ENCODE assay signal across 8 cellular contexts in the genomic region with DNA sequence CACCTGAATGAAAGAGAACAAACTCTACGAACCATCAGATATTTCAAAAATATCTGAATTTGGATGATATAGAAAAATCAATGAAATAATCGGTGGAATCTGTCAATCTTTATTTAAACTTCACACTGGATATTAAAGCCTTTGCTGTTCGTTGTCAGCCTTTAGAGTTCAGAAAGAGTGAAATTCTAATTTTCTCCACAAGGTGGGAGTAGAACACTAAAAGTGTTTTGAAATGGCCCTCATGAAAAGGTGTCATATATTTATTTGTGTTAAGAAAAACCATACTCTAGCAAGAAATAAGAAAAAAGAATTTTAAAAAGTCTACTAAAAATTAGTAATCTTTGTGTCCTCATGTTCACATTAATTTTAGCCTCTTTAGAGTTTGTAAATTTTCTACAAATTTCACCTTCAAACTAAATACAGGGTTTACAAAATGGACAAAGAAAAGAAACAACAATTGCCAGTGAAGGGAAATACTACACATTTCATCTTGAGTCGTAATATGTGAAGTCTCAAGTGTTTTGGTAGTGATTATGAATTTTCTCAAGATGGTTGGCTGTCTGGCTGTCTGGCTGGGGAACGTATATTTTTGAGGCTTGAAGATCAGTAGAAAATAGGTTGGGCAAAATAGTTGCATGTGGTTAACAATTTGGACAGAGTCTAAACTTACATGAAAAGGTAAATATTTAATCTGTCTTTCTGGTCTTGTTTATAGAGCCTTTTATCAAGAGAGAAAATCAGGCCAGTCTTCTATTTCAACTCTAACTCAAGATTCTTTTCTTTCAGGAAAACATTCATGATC. TPM values are rescaled to one million over a fixed set of nuclear protein-coding genes. Genes with fewer than 3 reads are reported as not detected.
DNase-seq lines count a peak whose midpoint lies in the region; ATAC-seq, FAIRE-seq and TF ChIP-seq lines count a peak whose summit lies in the region.

No MANE protein-coding gene starts in this region.

- TF ChIP-seq CTCF in brain (conservative IDR thresholded peaks at IDR 0.05), result peak; percentile 85 to 94
- peak; percentile 63 for TF ChIP-seq CTCF in HepG2 (CRISPR knock-in tag; IDR thresholded peaks at IDR 0.05)
- no peak for TF ChIP-seq CTCF in WERI-Rb-1 (IDR thresholded peaks at IDR 0.05; ENCODE audit: low read depth, low read length)

- H3K27ac Mint-ChIP-seq in brain, result peak overlapping the region; percentile 10 to 91 (median 57)

- CTCF ChIA-PET in HepG2 (lab: Yijun Ruan, JAX; ENCODE audit: low intra/inter-chr PET ratio, low total read pairs), result no interaction called here

- ATAC-seq in GM18511 (IDR thresholded peaks at IDR 0.05; ENCODE audit: unreplicated experiment) (peak; percentile 83), HG03135 (IDR thresholded peaks at IDR 0.05; ENCODE audit: unreplicated experiment) (peak; percentile 64), HepG2 (peak; percentile 69)

- H3K4me3 ChIP-seq in HepG2 (replicated peaks in 1 of 3; ENCODE audit: insufficient read depth in 1 of 3, low read depth in 2 of 3, low read length in 3 of 3), result no peak overlapping the region; a peak in 1 of 6 replicates
- H3K4me3 ChIP-seq in WERI-Rb-1 (ENCODE audit: low read depth, low read length), result no peak overlapping the region

- no peak for TF ChIP-seq RAD21 in HepG2 (CRISPR knock-in tag; IDR thresholded peaks at IDR 0.05)

- no peaks in the 10 kb centered on the region for H3K27me3 Mint-ChIP-seq in brain

- peak overlapping the region in 2 of 5 experiments; percentile 20 to 52 for H3K4me3 Mint-ChIP-seq in brain

- H4K20me1 ChIP-seq in HepG2 (ENCODE audit: insufficient read depth, low read length), result no peaks in the 10 kb centered on the region

- no peaks in the 10 kb centered on the region for H3K27me3 ChIP-seq in HepG2 (ENCODE audit: control insufficient read depth in 1 of 2, insufficient read depth in 2 of 2, low read length in 2 of 2)
- H3K27me3 ChIP-seq in WERI-Rb-1 (ENCODE audit: insufficient read depth, low read depth, severe bottlenecking), result no peaks in the 10 kb centered on the region

- TF ChIP-seq POLR2A in HepG2 (IDR thresholded peaks at IDR 0.05; ENCODE audit: insufficient read depth in 1 of 2, low read depth in 2 of 2, low read length in 2 of 2), result no peak

- no peak overlapping the region for H3K9ac ChIP-seq in HepG2 (ENCODE audit: insufficient read depth, low read depth, low read length)

- H3K9me3 ChIP-seq in HepG2 (ENCODE audit: low read length), result no peaks in the 10 kb centered on the region
- H3K9me3 ChIP-seq in WERI-Rb-1 (ENCODE audit: severe bottlenecking), result no peaks in the 10 kb centered on the region

- no TSS peak for BruUV-seq in HepG2 (replicated peaks; lab: Mats Ljungman, UMichigan)

- H3K36me3 Mint-ChIP-seq in brain, result peaks cover 4% of the 10 kb centered on the region

- in situ Hi-C loops in HepG2 (cut with HindIII; ENCODE audit: extremely low pct_ligation_motif_present, low pct_unique_long_range_greater_than_20kb), result loop anchor here (25.0 kb wide), 1 partner anchor 1474 kb away; no protein-coding TSS in a partner anchor

- peak overlapping the region; percentile 47 for H3K4me2 ChIP-seq in HepG2 (ENCODE audit: low read depth, low read length)

- H3K27ac ChIP-seq in HepG2 (ENCODE audit: extremely low read length, insufficient read depth, low read length), result no peak overlapping the region
- no peak overlapping the region for H3K27ac ChIP-seq in WERI-Rb-1

- peaks cover 18% of the 10 kb centered on the region for H3K4me1 ChIP-seq in HepG2 (ENCODE audit: insufficient read depth, low read length)

- H3K36me3 ChIP-seq in HepG2 (replicated peaks in 1 of 2; ENCODE audit: control insufficient read depth in 1 of 2, insufficient read depth in 2 of 2, low read length in 2 of 2), result no peaks in the 10 kb centered on the region
- no peaks in the 10 kb centered on the region for H3K36me3 ChIP-seq in WERI-Rb-1

- WGBS in HepG2 (ENCODE audit: low lambda C conversion rate), result 1% methylated on average over 5 of the region's 5 CpGs

- DNase-seq in Ammon's horn (ENCODE audit: low spot score) (peak; percentile 49), NCI-H2196 (lab: John Stamatoyannopoulos, UW; ENCODE audit: unreplicated experiment) (peak; percentile 76), HepG2 (ENCODE audit: low spot score) (peak; percentile 32), WERI-Rb-1 (no peak), activated T-cell treated with anti-CD3 and anti-CD28 coated beads for 4 hours (no peak)

- intact Hi-C loops in HepG2 (cut with micrococcal nuclease; ENCODE audit: unreplicated experiment), result loop anchor here (5.0 kb wide), 1 partner anchor 194 kb away; no protein-coding TSS in a partner anchor

- FAIRE-seq in HepG2 (lab: Jason Lieb, UNC), result no peak

- POLR2A ChIA-PET in HepG2 (lab: Yijun Ruan, JAX), result interaction anchor here (0.9 kb wide), 1 partner anchor 10 kb away, joined by 3 read pairs; no protein-coding TSS in a partner anchor

- peaks cover 37% of the 10 kb centered on the region for H3K4me1 Mint-ChIP-seq in brain

- no peak overlapping the region for H2AFZ ChIP-seq in HepG2 (ENCODE audit: low read length)

- TF ChIP-seq EP300 in HepG2 (IDR thresholded peaks at IDR 0.05; ENCODE audit: low read depth in 2 of 2, low read length in 2 of 2) (no peak), HepG2 (CRISPR knock-in tag; IDR thresholded peaks at IDR 0.05; ENCODE audit: borderline replicate concordance) (no peak)

- H3K9me3 Mint-ChIP-seq in brain, result peaks cover 2 to 18% (median 6%) of the 10 kb centered on the region in 5 experiments

- no peaks in the 10 kb centered on the region for H3K79me2 ChIP-seq in HepG2 (ENCODE audit: insufficient read depth, low read length)

TF ChIP-seq in HepG2, 621 proteins besides CTCF, POLR2A, EP300 and RAD21:
- TF ChIP-seq STAG1 (CRISPR knock-in tag; IDR thresholded peaks at IDR 0.05) (peak; percentile 68), DNMT1 (CRISPR knock-in tag; IDR thresholded peaks at IDR 0.05) (no peak), ZNF44 (CRISPR knock-in tag; IDR thresholded peaks at IDR 0.05) (no peak), SMC3 (IDR thresholded peaks at IDR 0.05; ENCODE audit: low read length) (peak; percentile 31; the same call in 1 of the 2 replicates)

RNA-seq across cellular contexts. Expression of a gene that starts 43.7 kb away (rescaled TPM):
- 13.5 TPM for polyA plus RNA-seq in brain (ENCODE audit: insufficient read depth, low read depth, low replicate concordance)
- 10.8 and 16.4 TPM in 2 replicates for total RNA-seq in HepG2 (2016; rRNA removed; fragmentation: Illumina TruSeq; extraction: Trizol)
- total RNA-seq in HepG2 (2016; cell fraction: cytosol; rRNA removed; fragmentation: Illumina TruSeq; extraction: Trizol; ENCODE audit: low read depth), result 5.9 and 6.5 TPM in 2 replicates
- total RNA-seq in HepG2 (2016; cell fraction: insoluble cytoplasmic fraction; rRNA removed; fragmentation: Illumina TruSeq; extraction: Trizol), result 11.3 and 17.2 TPM in 2 replicates
- 10.2 and 12.4 TPM in 2 replicates for total RNA-seq in HepG2 (2016; cell fraction: membrane; rRNA removed; fragmentation: Illumina TruSeq; extraction: Trizol)
- 24.4 and 26.7 TPM in 2 replicates for total RNA-seq in HepG2 (2016; cell fraction: nucleus; rRNA removed; fragmentation: Illumina TruSeq; extraction: Trizol)
- 7.9 and 8.6 TPM in 2 replicates for polyA plus RNA-seq in HepG2 (2011; rRNA removed)
- polyA plus RNA-seq in HepG2 (2011; cell fraction: cytosol; rRNA removed), result 9.2 and 10.9 TPM in 2 replicates
- polyA plus RNA-seq in HepG2 (2011; cell fraction: nucleus; rRNA removed), result 2.9 and 3.2 TPM in 2 replicates
- 20.2 and 23.6 TPM in 2 replicates for polyA plus RNA-seq in HepG2 (2012)
- polyA plus RNA-seq in HepG2 (2016; cell fraction: cytosol; fragmentation: Illumina TruSeq; extraction: Trizol; ENCODE audit: low read depth), result 2.5 and 3.2 TPM in 2 replicates
- 12.3 and 12.5 TPM in 2 replicates for polyA plus RNA-seq in HepG2 (2016; cell fraction: insoluble cytoplasmic fraction; fragmentation: Illumina TruSeq; extraction: Trizol; ENCODE audit: low read depth)
- 5.3 and 5.6 TPM in 2 replicates for polyA plus RNA-seq in HepG2 (2016; cell fraction: membrane; fragmentation: Illumina TruSeq; extraction: Trizol; ENCODE audit: low read depth)
- 27.1 and 27.6 TPM in 2 replicates for polyA plus RNA-seq in HepG2 (2016; cell fraction: nucleus; fragmentation: Illumina TruSeq; extraction: Trizol; ENCODE audit: insufficient read depth, low read depth)
- 0.91 and 5.4 TPM in 2 replicates for polyA minus RNA-seq in HepG2 (2011; rRNA and poly(A)+ RNA removed; ENCODE audit: low replicate concordance)
- 8.0 and 11.0 TPM in 2 replicates for polyA minus RNA-seq in HepG2 (2011; cell fraction: cytosol; rRNA and poly(A)+ RNA removed)
- 13.5 and 16.9 TPM in 2 replicates for polyA minus RNA-seq in HepG2 (2011; cell fraction: nucleus; rRNA and poly(A)+ RNA removed)

RNA-seq across cellular contexts. Expression of a gene that starts 43.8 kb away (rescaled TPM):
- polyA plus RNA-seq in brain (ENCODE audit: insufficient read depth, low read depth, low replicate concordance) (7.6 TPM), HepG2 (2011; rRNA removed) (3.6 and 4.0 TPM in 2 replicates)
- total RNA-seq in HepG2 (2016; rRNA removed; fragmentation: Illumina TruSeq; extraction: Trizol), result 11.8 and 17.1 TPM in 2 replicates
- total RNA-seq in HepG2 (2016; cell fraction: cytosol; rRNA removed; fragmentation: Illumina TruSeq; extraction: Trizol; ENCODE audit: low read depth), result 2.3 and 3.3 TPM in 2 replicates
- 13.4 and 15.6 TPM in 2 replicates for total RNA-seq in HepG2 (2016; cell fraction: insoluble cytoplasmic fraction; rRNA removed; fragmentation: Illumina TruSeq; extraction: Trizol)
- total RNA-seq in HepG2 (2016; cell fraction: membrane; rRNA removed; fragmentation: Illumina TruSeq; extraction: Trizol), result 8.5 and 9.8 TPM in 2 replicates
- total RNA-seq in HepG2 (2016; cell fraction: nucleus; rRNA removed; fragmentation: Illumina TruSeq; extraction: Trizol), result 11.3 and 11.5 TPM in 2 replicates
- polyA plus RNA-seq in HepG2 (2011; cell fraction: cytosol; rRNA removed), result 1.6 and 2.6 TPM in 2 replicates
- 2.3 and 3.3 TPM in 2 replicates for polyA plus RNA-seq in HepG2 (2011; cell fraction: nucleus; rRNA removed)
- 8.4 and 11.4 TPM in 2 replicates for polyA plus RNA-seq in HepG2 (2012)
- polyA plus RNA-seq in HepG2 (2016; cell fraction: cytosol; fragmentation: Illumina TruSeq; extraction: Trizol; ENCODE audit: low read depth), result 0.82 and 0.87 TPM in 2 replicates
- polyA plus RNA-seq in HepG2 (2016; cell fraction: insoluble cytoplasmic fraction; fragmentation: Illumina TruSeq; extraction: Trizol; ENCODE audit: low read depth), result 11.4 and 12.0 TPM in 2 replicates
- polyA plus RNA-seq in HepG2 (2016; cell fraction: membrane; fragmentation: Illumina TruSeq; extraction: Trizol; ENCODE audit: low read depth), result 2.6 and 3.3 TPM in 2 replicates
- polyA plus RNA-seq in HepG2 (2016; cell fraction: nucleus; fragmentation: Illumina TruSeq; extraction: Trizol; ENCODE audit: insufficient read depth, low read depth), result 15.3 and 16.7 TPM in 2 replicates
- 2.7 and 5.9 TPM in 2 replicates for polyA minus RNA-seq in HepG2 (2011; rRNA and poly(A)+ RNA removed; ENCODE audit: low replicate concordance)
- polyA minus RNA-seq in HepG2 (2011; cell fraction: cytosol; rRNA and poly(A)+ RNA removed), result 9.6 and 10.0 TPM in 2 replicates
- polyA minus RNA-seq in HepG2 (2011; cell fraction: nucleus; rRNA and poly(A)+ RNA removed), result 13.3 and 18.8 TPM in 2 replicates

Comparison
In these comparisons a context has a peak if more than half of its experiments do, and no peak if none do; other contexts are left out.
1. DNase-seq: peak in Ammon's horn (single experiment), NCI-H2196 (single experiment) and HepG2 (single experiment); none in WERI-Rb-1 (single experiment) and activated T-cell treated with anti-CD3 and anti-CD28 coated beads for 4 hours (single experiment).
2. Peak in every context shown above with its lines, with median percentiles within 50 percentile points of each other: ATAC-seq.